1 cellular context compared by ENCODE assay signal in the genomic region with DNA sequence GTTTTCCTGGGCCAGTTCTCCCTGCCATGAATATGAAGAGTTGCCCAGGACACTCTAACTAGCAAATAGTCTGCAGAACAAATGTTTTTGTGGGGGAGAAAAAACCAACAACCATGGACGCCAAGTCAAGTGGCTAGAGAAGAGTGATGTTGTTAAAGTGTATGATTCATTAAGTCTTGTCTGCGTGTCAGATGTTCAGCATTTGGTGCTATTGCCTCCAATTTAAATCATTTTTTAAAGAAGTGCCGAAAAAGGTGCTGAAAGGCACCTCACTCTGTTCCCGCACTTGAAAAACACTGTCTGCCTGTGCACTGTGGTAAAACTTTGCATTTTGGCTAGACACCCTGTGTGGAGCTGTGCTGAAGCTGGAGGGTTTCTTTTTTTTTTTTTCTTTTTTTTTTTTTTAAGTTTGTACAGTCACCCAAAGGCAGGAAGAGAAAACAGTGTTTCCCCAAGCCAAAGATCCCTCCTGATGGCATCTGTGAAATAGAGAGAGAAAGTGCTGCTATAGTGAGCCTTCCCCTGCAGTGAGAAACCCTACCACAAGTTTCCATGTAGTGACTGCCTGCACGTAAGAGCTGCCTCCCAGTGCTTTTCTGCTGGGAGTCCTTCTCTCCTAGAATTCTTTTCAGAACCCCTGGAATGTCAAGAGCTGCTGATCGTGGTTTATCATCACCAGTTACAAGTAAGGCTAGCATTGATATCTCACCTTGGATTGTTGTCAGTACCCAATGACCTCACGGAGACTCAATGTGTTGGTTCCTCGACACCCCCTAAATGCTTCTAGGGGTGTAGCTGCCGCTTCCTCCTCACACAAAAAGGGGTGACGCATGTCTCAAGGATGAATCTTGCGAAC.
TF ChIP-seq lines count a peak whose summit lies in the region.

No MANE protein-coding gene starts in this region.

TF ChIP-seq in GM23338, 12 proteins besides CTCF, POLR2A, EP300 and RAD21 (continued from another document):
- TF ChIP-seq, protein P1, sequence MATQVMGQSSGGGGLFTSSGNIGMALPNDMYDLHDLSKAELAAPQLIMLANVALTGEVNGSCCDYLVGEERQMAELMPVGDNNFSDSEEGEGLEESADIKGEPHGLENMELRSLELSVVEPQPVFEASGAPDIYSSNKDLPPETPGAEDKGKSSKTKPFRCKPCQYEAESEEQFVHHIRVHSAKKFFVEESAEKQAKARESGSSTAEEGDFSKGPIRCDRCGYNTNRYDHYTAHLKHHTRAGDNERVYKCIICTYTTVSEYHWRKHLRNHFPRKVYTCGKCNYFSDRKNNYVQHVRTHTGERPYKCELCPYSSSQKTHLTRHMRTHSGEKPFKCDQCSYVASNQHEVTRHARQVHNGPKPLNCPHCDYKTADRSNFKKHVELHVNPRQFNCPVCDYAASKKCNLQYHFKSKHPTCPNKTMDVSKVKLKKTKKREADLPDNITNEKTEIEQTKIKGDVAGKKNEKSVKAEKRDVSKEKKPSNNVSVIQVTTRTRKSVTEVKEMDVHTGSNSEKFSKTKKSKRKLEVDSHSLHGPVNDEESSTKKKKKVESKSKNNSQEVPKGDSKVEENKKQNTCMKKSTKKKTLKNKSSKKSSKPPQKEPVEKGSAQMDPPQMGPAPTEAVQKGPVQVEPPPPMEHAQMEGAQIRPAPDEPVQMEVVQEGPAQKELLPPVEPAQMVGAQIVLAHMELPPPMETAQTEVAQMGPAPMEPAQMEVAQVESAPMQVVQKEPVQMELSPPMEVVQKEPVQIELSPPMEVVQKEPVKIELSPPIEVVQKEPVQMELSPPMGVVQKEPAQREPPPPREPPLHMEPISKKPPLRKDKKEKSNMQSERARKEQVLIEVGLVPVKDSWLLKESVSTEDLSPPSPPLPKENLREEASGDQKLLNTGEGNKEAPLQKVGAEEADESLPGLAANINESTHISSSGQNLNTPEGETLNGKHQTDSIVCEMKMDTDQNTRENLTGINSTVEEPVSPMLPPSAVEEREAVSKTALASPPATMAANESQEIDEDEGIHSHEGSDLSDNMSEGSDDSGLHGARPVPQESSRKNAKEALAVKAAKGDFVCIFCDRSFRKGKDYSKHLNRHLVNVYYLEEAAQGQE (IDR thresholded peaks at IDR 0.05; ENCODE audit: unreplicated experiment): no peak
- TF ChIP-seq ZNF331 (CRISPR knock-in tag; IDR thresholded peaks at IDR 0.05; ENCODE audit: low read depth) (no peak), ZNF114 (CRISPR knock-in tag; IDR thresholded peaks at IDR 0.05) (no peak), POLR2AphosphoS5 (IDR thresholded peaks at IDR 0.05; ENCODE audit: low read depth) (no peak), EZH2 (IDR thresholded peaks at IDR 0.05; ENCODE audit: low read depth, unreplicated experiment) (no peak), JUNB (IDR thresholded peaks at IDR 0.05; ENCODE audit: unreplicated experiment) (no peak), CREB1 (CRISPR knock-in tag; IDR thresholded peaks at IDR 0.05; ENCODE audit: low read depth) (no peak), EZH2phosphoT487 (IDR thresholded peaks at IDR 0.05; ENCODE audit: unreplicated experiment) (no peak)
- TF ChIP-seq, protein P2, sequence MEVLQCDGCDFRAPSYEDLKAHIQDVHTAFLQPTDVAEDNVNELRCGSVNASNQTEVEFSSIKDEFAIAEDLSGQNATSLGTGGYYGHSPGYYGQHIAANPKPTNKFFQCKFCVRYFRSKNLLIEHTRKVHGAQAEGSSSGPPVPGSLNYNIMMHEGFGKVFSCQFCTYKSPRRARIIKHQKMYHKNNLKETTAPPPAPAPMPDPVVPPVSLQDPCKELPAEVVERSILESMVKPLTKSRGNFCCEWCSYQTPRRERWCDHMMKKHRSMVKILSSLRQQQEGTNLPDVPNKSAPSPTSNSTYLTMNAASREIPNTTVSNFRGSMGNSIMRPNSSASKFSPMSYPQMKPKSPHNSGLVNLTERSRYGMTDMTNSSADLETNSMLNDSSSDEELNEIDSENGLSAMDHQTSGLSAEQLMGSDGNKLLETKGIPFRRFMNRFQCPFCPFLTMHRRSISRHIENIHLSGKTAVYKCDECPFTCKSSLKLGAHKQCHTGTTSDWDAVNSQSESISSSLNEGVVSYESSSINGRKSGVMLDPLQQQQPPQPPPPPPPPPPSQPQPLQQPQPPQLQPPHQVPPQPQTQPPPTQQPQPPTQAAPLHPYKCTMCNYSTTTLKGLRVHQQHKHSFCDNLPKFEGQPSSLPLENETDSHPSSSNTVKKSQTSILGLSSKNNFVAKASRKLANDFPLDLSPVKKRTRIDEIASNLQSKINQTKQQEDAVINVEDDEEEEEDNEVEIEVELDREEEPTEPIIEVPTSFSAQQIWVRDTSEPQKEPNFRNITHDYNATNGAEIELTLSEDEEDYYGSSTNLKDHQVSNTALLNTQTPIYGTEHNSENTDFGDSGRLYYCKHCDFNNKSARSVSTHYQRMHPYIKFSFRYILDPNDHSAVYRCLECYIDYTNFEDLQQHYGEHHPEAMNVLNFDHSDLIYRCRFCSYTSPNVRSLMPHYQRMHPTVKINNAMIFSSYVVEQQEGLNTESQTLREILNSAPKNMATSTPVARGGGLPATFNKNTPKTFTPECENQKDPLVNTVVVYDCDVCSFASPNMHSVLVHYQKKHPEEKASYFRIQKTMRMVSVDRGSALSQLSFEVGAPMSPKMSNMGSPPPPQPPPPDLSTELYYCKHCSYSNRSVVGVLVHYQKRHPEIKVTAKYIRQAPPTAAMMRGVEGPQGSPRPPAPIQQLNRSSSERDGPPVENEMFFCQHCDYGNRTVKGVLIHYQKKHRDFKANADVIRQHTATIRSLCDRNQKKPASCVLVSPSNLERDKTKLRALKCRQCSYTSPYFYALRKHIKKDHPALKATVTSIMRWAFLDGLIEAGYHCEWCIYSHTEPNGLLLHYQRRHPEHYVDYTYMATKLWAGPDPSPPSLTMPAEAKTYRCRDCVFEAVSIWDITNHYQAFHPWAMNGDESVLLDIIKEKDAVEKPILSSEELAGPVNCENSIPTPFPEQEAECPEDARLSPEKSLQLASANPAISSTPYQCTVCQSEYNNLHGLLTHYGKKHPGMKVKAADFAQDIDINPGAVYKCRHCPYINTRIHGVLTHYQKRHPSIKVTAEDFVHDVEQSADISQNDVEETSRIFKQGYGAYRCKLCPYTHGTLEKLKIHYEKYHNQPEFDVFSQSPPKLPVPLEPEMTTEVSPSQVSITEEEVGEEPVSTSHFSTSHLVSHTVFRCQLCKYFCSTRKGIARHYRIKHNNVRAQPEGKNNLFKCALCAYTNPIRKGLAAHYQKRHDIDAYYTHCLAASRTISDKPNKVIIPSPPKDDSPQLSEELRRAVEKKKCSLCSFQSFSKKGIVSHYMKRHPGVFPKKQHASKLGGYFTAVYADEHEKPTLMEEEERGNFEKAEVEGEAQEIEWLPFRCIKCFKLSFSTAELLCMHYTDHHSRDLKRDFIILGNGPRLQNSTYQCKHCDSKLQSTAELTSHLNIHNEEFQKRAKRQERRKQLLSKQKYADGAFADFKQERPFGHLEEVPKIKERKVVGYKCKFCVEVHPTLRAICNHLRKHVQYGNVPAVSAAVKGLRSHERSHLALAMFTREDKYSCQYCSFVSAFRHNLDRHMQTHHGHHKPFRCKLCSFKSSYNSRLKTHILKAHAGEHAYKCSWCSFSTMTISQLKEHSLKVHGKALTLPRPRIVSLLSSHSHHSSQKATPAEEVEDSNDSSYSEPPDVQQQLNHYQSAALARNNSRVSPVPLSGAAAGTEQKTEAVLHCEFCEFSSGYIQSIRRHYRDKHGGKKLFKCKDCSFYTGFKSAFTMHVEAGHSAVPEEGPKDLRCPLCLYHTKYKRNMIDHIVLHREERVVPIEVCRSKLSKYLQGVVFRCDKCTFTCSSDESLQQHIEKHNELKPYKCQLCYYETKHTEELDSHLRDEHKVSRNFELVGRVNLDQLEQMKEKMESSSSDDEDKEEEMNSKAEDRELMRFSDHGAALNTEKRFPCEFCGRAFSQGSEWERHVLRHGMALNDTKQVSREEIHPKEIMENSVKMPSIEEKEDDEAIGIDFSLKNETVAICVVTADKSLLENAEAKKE (CRISPR knock-in tag; IDR thresholded peaks at IDR 0.05): no peak
